Comparison of ENCODE assay signal across 14 cellular contexts in genomic region chr15:48964898-48965297, GRCh38. TPM values are rescaled to one million over a fixed set of nuclear protein-coding genes. Genes with fewer than 3 reads are reported as not detected.
A peak's percentile ranks its signal among the peaks of the same experiment; 100 is the strongest.
DNase-seq lines count a peak whose midpoint lies in the region; ATAC-seq and TF ChIP-seq lines count a peak whose summit lies in the region.
"Had no signal": no experiment of that assay in that cellular context is flagged by ENCODE, and none has a peak within 500 bp of the region (broad histone marks: within the 10 kb centered on the region; RNA-seq: fewer than 3 reads in every experiment).

No MANE protein-coding gene starts in this region.

- no peak overlapping the region for H3K27ac Mint-ChIP-seq in CD4-positive, alpha-beta T cell
- no peak overlapping the region for H3K27ac Mint-ChIP-seq in activated T-helper 17 cell treated with anti-CD3 and anti-CD28 coated beads, Interleukin-2, amount 50 U/mL, for 72 hours
- H3K27ac Mint-ChIP-seq in naive thymus-derived CD4-positive, alpha-beta T cell: peak overlapping the region in 2 of 9 donors; percentile 43 to 68

- peaks cover 29% of the 10 kb centered on the region for H3K4me1 ChIP-seq in BLaER1
- H3K4me1 ChIP-seq in naive thymus-derived CD4-positive, alpha-beta T cell (ENCODE audit: control insufficient read depth in 2 of 2, insufficient read depth in 2 of 2, low read length in 2 of 2): peaks cover 17 to 23% of the 10 kb centered on the region in 2 donors
- H3K4me1 ChIP-seq in gastroesophageal sphincter: peaks cover 0 to 25% (median 10%) of the 10 kb centered on the region in 3 donors
- peaks cover 28% of the 10 kb centered on the region for H3K4me1 ChIP-seq in left ventricle myocardium inferior

- H4K20me1 ChIP-seq in BLaER1: no peaks in the 10 kb centered on the region

- H3K9me3 Mint-ChIP-seq in CD4-positive, alpha-beta T cell: no peaks in the 10 kb centered on the region
- no peaks in the 10 kb centered on the region for H3K9me3 Mint-ChIP-seq in activated T-helper 17 cell treated with anti-CD3 and anti-CD28 coated beads, Interleukin-2, amount 50 U/mL, for 72 hours
- H3K9me3 Mint-ChIP-seq in naive thymus-derived CD4-positive, alpha-beta T cell: peaks cover 0 to 4% (median 0%) of the 10 kb centered on the region in 11 donors

- no peak for ATAC-seq in CD4-positive, alpha-beta T cell (ENCODE audit: poor library complexity)
- no peak for ATAC-seq in activated T-helper 17 cell treated with anti-CD3 and anti-CD28 coated beads, Interleukin-2, amount 50 U/mL, for 72 hours (replicated peaks)
- ATAC-seq in naive thymus-derived CD4-positive, alpha-beta T cell: no peak
- ATAC-seq in gastroesophageal sphincter: no peak
- ATAC-seq: K562 had no signal

- H3K27me3 ChIP-seq in BLaER1: no peaks in the 10 kb centered on the region; the same call in 1 of the 2 replicates
- H3K27me3 ChIP-seq in CD4-positive, alpha-beta T cell (ENCODE audit: control insufficient read depth, insufficient read depth, low read length): peaks cover 34% of the 10 kb centered on the region
- peaks cover 0 to 18% of the 10 kb centered on the region in 2 donors for H3K27me3 ChIP-seq in naive thymus-derived CD4-positive, alpha-beta T cell (ENCODE audit: control insufficient read depth in 2 of 2, insufficient read depth in 2 of 2, low read length in 2 of 2)
- H3K27me3 ChIP-seq in gastroesophageal sphincter: no peaks in the 10 kb centered on the region
- H3K27me3 ChIP-seq in left ventricle myocardium inferior (ENCODE audit: low read depth): no peaks in the 10 kb centered on the region

- intact Hi-C loops in CD4-positive, alpha-beta T cell (cut with DNase I, micrococcal nuclease): no loop called here
- intact Hi-C loops in naive thymus-derived CD4-positive, alpha-beta T cell (cut with micrococcal nuclease): loop anchor here in 1 of 2 donors (2.0 to 10.0 kb wide), 5 partner anchors 38 to 1390 kb away; partner anchors contain the start of genes CEP152, DUT and GABPB1
- intact Hi-C loops in left ventricle myocardium inferior (cut with micrococcal nuclease): loop anchor here (10.0 kb wide), 1 partner anchor 90 kb away; the partner anchor contains the start of gene EID1

- H3K36me3 Mint-ChIP-seq in CD4-positive, alpha-beta T cell (ENCODE audit: low read depth): no peaks in the 10 kb centered on the region
- no peaks in the 10 kb centered on the region for H3K36me3 Mint-ChIP-seq in activated T-helper 17 cell treated with anti-CD3 and anti-CD28 coated beads, Interleukin-2, amount 50 U/mL, for 72 hours (ENCODE audit: low read depth)
- H3K36me3 Mint-ChIP-seq in naive thymus-derived CD4-positive, alpha-beta T cell: peaks cover 0 to 11% (median 0%) of the 10 kb centered on the region in 5 donors

- CTCF ChIA-PET in CD4-positive, alpha-beta T cell (lab: Charles Lee): interaction anchor here (3.5 kb wide), 1 partner anchor 11 kb away, joined by 20 read pairs; no protein-coding TSS in a partner anchor
- CTCF ChIA-PET in naive thymus-derived CD4-positive, alpha-beta T cell (lab: Charles Lee): interaction anchor here (1.2 to 3.0 kb wide), 2 partner anchors 10 to 103 kb away, joined by 3 to 16 read pairs; no protein-coding TSS in a partner anchor

- no peak overlapping the region for H3K27ac ChIP-seq in BLaER1
- H3K27ac ChIP-seq in CD4-positive, alpha-beta T cell (ENCODE audit: low read depth, low read length): no peak overlapping the region
- no peak overlapping the region for H3K27ac ChIP-seq in naive thymus-derived CD4-positive, alpha-beta T cell (ENCODE audit: low read depth, low read length)
- no peak overlapping the region for H3K27ac ChIP-seq in gastroesophageal sphincter
- no peak overlapping the region for H3K27ac ChIP-seq in left ventricle myocardium inferior (replicated peaks)
- H3K27ac ChIP-seq: heart right ventricle, upper lobe of left lung had no signal

- 83 to 100% methylated on average over 1 to 2 of the region's 2 CpGs for WGBS in gastroesophageal sphincter (ENCODE audit: low coverage in 1 of 2), 2 donors

- no peak for TF ChIP-seq CTCF in CD4-positive, alpha-beta T cell (IDR thresholded peaks at IDR 0.05)
- TF ChIP-seq CTCF in gastroesophageal sphincter (IDR thresholded peaks at IDR 0.05) (no peak), left ventricle myocardium inferior (IDR thresholded peaks at IDR 0.05; ENCODE audit: borderline replicate concordance) (no peak)

- H3K36me3 ChIP-seq in BLaER1 (no peaks in the 10 kb centered on the region), gastroesophageal sphincter (no peaks in the 10 kb centered on the region), left ventricle myocardium inferior (no peaks in the 10 kb centered on the region)
- no peaks in the 10 kb centered on the region for H3K36me3 ChIP-seq in naive thymus-derived CD4-positive, alpha-beta T cell (ENCODE audit: control insufficient read depth in 2 of 3, insufficient read depth in 3 of 3, low read length in 3 of 3)
- H3K36me3 ChIP-seq: heart right ventricle, upper lobe of left lung had no signal

- H3K9me3 ChIP-seq in BLaER1 (peaks cover 10% of the 10 kb centered on the region; the same call in 1 of the 2 replicates), gastroesophageal sphincter (no peaks in the 10 kb centered on the region), left ventricle myocardium inferior (replicated peaks) (no peaks in the 10 kb centered on the region)
- no peaks in the 10 kb centered on the region for H3K9me3 ChIP-seq in CD4-positive, alpha-beta T cell (ENCODE audit: control insufficient read depth, low read length)
- H3K9me3 ChIP-seq in naive thymus-derived CD4-positive, alpha-beta T cell (ENCODE audit: control insufficient read depth in 2 of 3, low read length in 3 of 3): no peaks in the 10 kb centered on the region
- H3K9me3 ChIP-seq: heart right ventricle, upper lobe of left lung had no signal

- TF ChIP-seq POLR2A in gastroesophageal sphincter (IDR thresholded peaks at IDR 0.05): no peak

- no peak for DNase-seq in CD4-positive, alpha-beta T cell
- no peak for DNase-seq in naive thymus-derived CD4-positive, alpha-beta T cell
- DNase-seq in activated CD4-positive, CD25-positive, alpha-beta regulatory T cell treated with anti-CD3 and anti-CD28 coated beads, Interleukin-2, amount 50 U/mL, for 72 hours: no peak
- no peak for DNase-seq in left ventricle myocardium inferior
- DNase-seq: activated gamma-delta T cell; heart right ventricle; NCI-H1930; RPMI8226; stimulated activated naive CD4-positive, alpha-beta T cell; upper lobe of left lung had no signal

- H3K4me3 ChIP-seq in BLaER1 (no peak overlapping the region), gastroesophageal sphincter (no peak overlapping the region), left ventricle myocardium inferior (no peak overlapping the region)
- H3K4me3 ChIP-seq in naive thymus-derived CD4-positive, alpha-beta T cell (ENCODE audit: low read length): no peak overlapping the region
- H3K4me3 ChIP-seq: K562 had no signal

- H3K27me3 Mint-ChIP-seq in CD4-positive, alpha-beta T cell: peaks cover 76% of the 10 kb centered on the region
- H3K27me3 Mint-ChIP-seq in activated T-helper 17 cell treated with anti-CD3 and anti-CD28 coated beads, Interleukin-2, amount 50 U/mL, for 72 hours: peaks cover 34% of the 10 kb centered on the region
- H3K27me3 Mint-ChIP-seq in naive thymus-derived CD4-positive, alpha-beta T cell: peaks cover 13 to 55% (median 50%) of the 10 kb centered on the region in 5 donors

- peak overlapping the region; percentile 63 for H3K4me2 ChIP-seq in BLaER1

- peak overlapping the region; percentile 36 for H3K4me3 Mint-ChIP-seq in CD4-positive, alpha-beta T cell
- peak overlapping the region; percentile 76 for H3K4me3 Mint-ChIP-seq in activated T-helper 17 cell treated with anti-CD3 and anti-CD28 coated beads, Interleukin-2, amount 50 U/mL, for 72 hours
- H3K4me3 Mint-ChIP-seq in naive thymus-derived CD4-positive, alpha-beta T cell: peak overlapping the region in 9 of 10 donors; percentile 21 to 88 (median 75)

- TF ChIP-seq EP300 in gastroesophageal sphincter (IDR thresholded peaks at IDR 0.05): no peak

- H3K4me1 Mint-ChIP-seq in CD4-positive, alpha-beta T cell (ENCODE audit: low read depth): peaks cover 20% of the 10 kb centered on the region
- H3K4me1 Mint-ChIP-seq in activated T-helper 17 cell treated with anti-CD3 and anti-CD28 coated beads, Interleukin-2, amount 50 U/mL, for 72 hours: peaks cover 22% of the 10 kb centered on the region
- H3K4me1 Mint-ChIP-seq in naive thymus-derived CD4-positive, alpha-beta T cell: peaks cover 15 to 41% (median 21%) of the 10 kb centered on the region in 7 donors

- POLR2A ChIA-PET in CD4-positive, alpha-beta T cell (lab: Charles Lee): interaction anchor here (2.2 to 2.9 kb wide), 2 partner anchors 11 to 191 kb away, joined by 7 to 13 read pairs; partner anchors contain the start of gene COPS2
- POLR2A ChIA-PET in naive thymus-derived CD4-positive, alpha-beta T cell (lab: Charles Lee): no interaction called here

- H3K9ac ChIP-seq in BLaER1: no peak overlapping the region

RNA-seq across cellular contexts. Expression of gene SHC4, which starts 1.2 kb away (rescaled TPM):
- total RNA-seq in CD4-positive, alpha-beta T cell: not detected
- total RNA-seq in activated T-helper 17 cell treated with anti-CD3 and anti-CD28 coated beads, Interleukin-2, amount 50 U/mL, for 72 hours: 1 to 10 TPM; 1.0 TPM
- total RNA-seq in naive thymus-derived CD4-positive, alpha-beta T cell: 1 to 10 TPM in 1 of 5 experiments, not detected in 4; 1.2 TPM
- not detected for polyA plus RNA-seq in naive thymus-derived CD4-positive, alpha-beta T cell
- total RNA-seq in gastroesophageal sphincter (1 to 10 TPM; 1.4 to 4.2 (median 2.1) TPM), left ventricle myocardium inferior (3.3 TPM)
